Comparison of ENCODE assay signal across 37 cellular contexts in genomic region chr12:52600941-52601481, GRCh38. TPM values are rescaled to one million over a fixed set of nuclear protein-coding genes. Genes with fewer than 3 reads are reported as not detected.
DNase-seq lines count a peak whose midpoint lies in the region; ATAC-seq, FAIRE-seq and TF ChIP-seq lines count a peak whose summit lies in the region.
"Had no signal": no experiment of that assay in that cellular context is flagged by ENCODE, and none has a peak within 500 bp of the region (broad histone marks: within the 10 kb centered on the region; RNA-seq: fewer than 3 reads in every experiment).

Gene KRT72, minus strand, starts transcription at chr12:52601463. Its CDS starts 11 bp downstream, at chr12:52601452.

- H3K4me3 Mint-ChIP-seq in activated naive CD4-positive, alpha-beta T cell treated with anti-CD3 and anti-CD28 coated beads, Interleukin-2, amount 50 U/mL, for 24 hours: no peak within 1 kb of the TSS
- no peak within 1 kb of the TSS for H3K4me3 Mint-ChIP-seq in activated naive CD4-positive, alpha-beta T cell treated with anti-CD3 and anti-CD28 coated beads, Interleukin-2, amount 10 ng/mL, durations not matched to agents 7 days and 5 days
- no peak within 1 kb of the TSS for H3K4me3 Mint-ChIP-seq in astrocyte (ENCODE audit: unreplicated experiment)
- H3K4me3 Mint-ChIP-seq: effector memory CD8-positive, alpha-beta T cell; IgD-negative memory B cell had no signal

- ATAC-seq in upper lobe of right lung: no peak
- ATAC-seq in HG03097 (IDR thresholded peaks at IDR 0.05; ENCODE audit: low FRiP score, unreplicated experiment): no peak
- ATAC-seq: effector memory CD8-positive, alpha-beta T cell had no signal

- peak within 1 kb of the TSS; percentile 12 for H2BK15ac ChIP-seq in mesenchymal stem cell (ENCODE audit: low read depth, poor library complexity, severe bottlenecking)

- H3K4ac ChIP-seq in mesenchymal stem cell (ENCODE audit: low read depth in 1 of 2, low read length in 2 of 2): no peak within 1 kb of the TSS

- peaks cover 61% of the 10 kb centered on the region for H3K4me1 Mint-ChIP-seq in activated naive CD4-positive, alpha-beta T cell treated with anti-CD3 and anti-CD28 coated beads, Interleukin-2, amount 50 U/mL, for 24 hours
- H3K4me1 Mint-ChIP-seq in activated naive CD4-positive, alpha-beta T cell treated with anti-CD3 and anti-CD28 coated beads, Interleukin-2, amount 10 ng/mL, durations not matched to agents 7 days and 5 days: peaks cover 32% of the 10 kb centered on the region
- H3K4me1 Mint-ChIP-seq in astrocyte (ENCODE audit: low read depth, unreplicated experiment): peaks cover 5% of the 10 kb centered on the region

- TF ChIP-seq CTCF in astrocyte (IDR thresholded peaks at IDR 0.05; ENCODE audit: insufficient read depth, low read depth, low read length): no peak
- no peak for TF ChIP-seq CTCF in upper lobe of right lung (IDR thresholded peaks at IDR 0.05)

- no peak for FAIRE-seq in astrocyte (lab: Jason Lieb, UNC)
- FAIRE-seq: colon, GM19239, H54 had no signal

- H3K9me3 Mint-ChIP-seq in activated naive CD4-positive, alpha-beta T cell treated with anti-CD3 and anti-CD28 coated beads, Interleukin-2, amount 50 U/mL, for 24 hours: no peaks in the 10 kb centered on the region
- peaks cover 3% of the 10 kb centered on the region for H3K9me3 Mint-ChIP-seq in activated naive CD4-positive, alpha-beta T cell treated with anti-CD3 and anti-CD28 coated beads, Interleukin-2, amount 10 ng/mL, durations not matched to agents 7 days and 5 days
- peaks cover 11% of the 10 kb centered on the region for H3K9me3 Mint-ChIP-seq in astrocyte (ENCODE audit: unreplicated experiment)
- H3K9me3 Mint-ChIP-seq: effector memory CD8-positive, alpha-beta T cell had no signal

- no peak within 1 kb of the TSS for H2BK5ac ChIP-seq in mesenchymal stem cell (ENCODE audit: low read depth, low read length, poor library complexity, severe bottlenecking)

- CTCF ChIA-PET in activated naive CD4-positive, alpha-beta T cell treated with anti-CD3 and anti-CD28 coated beads, Interleukin-2, amount 10 ng/mL, durations not matched to agents 7 days and 5 days (lab: Charles Lee): no interaction called here

- H3K27me3 Mint-ChIP-seq in activated naive CD4-positive, alpha-beta T cell treated with anti-CD3 and anti-CD28 coated beads, Interleukin-2, amount 50 U/mL, for 24 hours: no peaks in the 10 kb centered on the region
- H3K27me3 Mint-ChIP-seq in activated naive CD4-positive, alpha-beta T cell treated with anti-CD3 and anti-CD28 coated beads, Interleukin-2, amount 10 ng/mL, durations not matched to agents 7 days and 5 days: peaks cover 34% of the 10 kb centered on the region
- peaks cover 45% of the 10 kb centered on the region for H3K27me3 Mint-ChIP-seq in astrocyte (ENCODE audit: low read depth, unreplicated experiment)

- H3K27ac ChIP-seq in astrocyte (ENCODE audit: low read depth, low read length): no peak within 1 kb of the TSS
- no peak within 1 kb of the TSS for H3K27ac ChIP-seq in mesenchymal stem cell (ENCODE audit: low read length, poor library complexity, severe bottlenecking)
- no peak within 1 kb of the TSS for H3K27ac ChIP-seq in upper lobe of right lung
- H3K27ac ChIP-seq: BLaER1, breast epithelium, esophagus squamous epithelium, heart right ventricle, PC-9, skin epidermis, stomach, transverse colon, WERI-Rb-1 had no signal

- H3K4me1 ChIP-seq in astrocyte (ENCODE audit: insufficient read depth, low read length) (no peaks in the 10 kb centered on the region), mesenchymal stem cell (ENCODE audit: control insufficient read depth, insufficient read depth, low read depth, low read length) (no peaks in the 10 kb centered on the region), upper lobe of right lung (no peaks in the 10 kb centered on the region)
- H3K4me1 ChIP-seq: BLaER1, breast epithelium, transverse colon had no signal

- no peak within 1 kb of the TSS for H4K8ac ChIP-seq in mesenchymal stem cell (ENCODE audit: low read length)

- intact Hi-C loops in upper lobe of right lung (cut with DNase I): no loop called here

- no peak for DNase-seq in activated naive CD4-positive, alpha-beta T cell treated with anti-CD3 and anti-CD28 coated beads, Interleukin-2, amount 10 ng/mL, durations not matched to agents 7 days and 5 days
- DNase-seq in astrocyte (ENCODE audit: low read depth): no peak
- no peak for DNase-seq in mesenchymal stem cell
- DNase-seq in upper lobe of right lung: peak; percentile 59
- DNase-seq in NCI-H446 treated with DMSO at 0.1 percent for 48 hours (lab: John Stamatoyannopoulos, UW): no peak
- DNase-seq in NCI-H69 (lab: John Stamatoyannopoulos, UW): no peak
- DNase-seq: ACHN; activated effector memory CD4-positive, alpha-beta T cell treated with Interleukin-2 at 50 U/mL for 16 hours; DMS79 treated with DMSO at 0.1 percent for 48 hours; effector memory CD8-positive, alpha-beta T cell; esophagus squamous epithelium; foreskin melanocyte; heart right ventricle; mammary epithelial cell; NCI-H1092; NCI-H1694 treated with DMSO at 0.1 percent for 48 hours; NCI-H2171 treated with DMSO at 0.1 percent for 48 hours; NCI-H524; NK-92 treated with Interleukin-12 subunit alpha and Interleukin-12 subunit beta, amount 100 ng/mL, for 24 hours; PC-9; SHP77 treated with DMSO at 0.1 percent for 48 hours; stomach; SW 1271; T1000; transverse colon; WERI-Rb-1 had no signal

- H3K9me3 ChIP-seq in astrocyte (ENCODE audit: insufficient read depth, low read depth, low read length) (no peaks in the 10 kb centered on the region), mesenchymal stem cell (ENCODE audit: control insufficient read depth, low read length) (no peaks in the 10 kb centered on the region), upper lobe of right lung (no peaks in the 10 kb centered on the region)
- H3K9me3 ChIP-seq: breast epithelium, esophagus squamous epithelium, heart right ventricle, stomach, transverse colon had no signal

- H4K20me1 ChIP-seq in astrocyte (ENCODE audit: insufficient read depth, low read length): no peaks in the 10 kb centered on the region
- H4K20me1 ChIP-seq: BLaER1 had no signal

- no peak within 1 kb of the TSS for H3K18ac ChIP-seq in mesenchymal stem cell (ENCODE audit: low read depth in 1 of 2, low read length in 2 of 2)

- H3K4me2 ChIP-seq in astrocyte (ENCODE audit: low read length) (no peak within 1 kb of the TSS), mesenchymal stem cell (ENCODE audit: low read length, poor library complexity, severe bottlenecking) (no peak within 1 kb of the TSS)
- H3K4me2 ChIP-seq: BLaER1, PC-9 had no signal

- no peak within 1 kb of the TSS for H2BK120ac ChIP-seq in mesenchymal stem cell (ENCODE audit: low read depth, low read length)

- H3K79me1 ChIP-seq in mesenchymal stem cell (replicated peaks; ENCODE audit: low read length, poor library complexity, severe bottlenecking): no peaks in the 10 kb centered on the region

- H3K36me3 ChIP-seq in astrocyte (ENCODE audit: insufficient read depth, low read length) (no peaks in the 10 kb centered on the region), mesenchymal stem cell (ENCODE audit: control insufficient read depth in 1 of 2, insufficient read depth in 2 of 2, low read depth in 1 of 2, low read length in 2 of 2) (no peaks in the 10 kb centered on the region), upper lobe of right lung (no peaks in the 10 kb centered on the region)
- H3K36me3 ChIP-seq: BLaER1, breast epithelium, esophagus squamous epithelium, heart right ventricle, stomach, transverse colon, WERI-Rb-1 had no signal

- H3K9ac ChIP-seq in astrocyte (ENCODE audit: low read length) (no peak within 1 kb of the TSS), mesenchymal stem cell (ENCODE audit: low read length) (no peak within 1 kb of the TSS)
- H3K9ac ChIP-seq: BLaER1 had no signal

- H2BK12ac ChIP-seq in mesenchymal stem cell (ENCODE audit: low read length in 2 of 2): no peak within 1 kb of the TSS

- H3K14ac ChIP-seq in mesenchymal stem cell (ENCODE audit: low read length in 2 of 2): no peak within 1 kb of the TSS

- H3K23ac ChIP-seq in mesenchymal stem cell (ENCODE audit: low read length in 2 of 2): no peak within 1 kb of the TSS

- H3K27me3 ChIP-seq in astrocyte (ENCODE audit: insufficient read depth, low read length) (peaks cover 61% of the 10 kb centered on the region), mesenchymal stem cell (ENCODE audit: control insufficient read depth in 1 of 2, insufficient read depth in 1 of 2, low read length in 2 of 2) (peaks cover 24 to 68% of the 10 kb centered on the region in 2 experiments), upper lobe of right lung (peaks cover 31% of the 10 kb centered on the region)
- H3K27me3 ChIP-seq: BLaER1 had no signal

- H2AK5ac ChIP-seq in mesenchymal stem cell (ENCODE audit: low read length, severe bottlenecking): no peak within 1 kb of the TSS

- H2AFZ ChIP-seq in astrocyte (ENCODE audit: low read depth, low read length) (peak within 1 kb of the TSS; percentile 26), mesenchymal stem cell (ENCODE audit: low read depth, low read length) (no peak within 1 kb of the TSS)
- H2AFZ ChIP-seq: PC-9 had no signal

- H3K36me3 Mint-ChIP-seq in activated naive CD4-positive, alpha-beta T cell treated with anti-CD3 and anti-CD28 coated beads, Interleukin-2, amount 50 U/mL, for 24 hours: peaks cover 5% of the 10 kb centered on the region
- no peaks in the 10 kb centered on the region for H3K36me3 Mint-ChIP-seq in activated naive CD4-positive, alpha-beta T cell treated with anti-CD3 and anti-CD28 coated beads, Interleukin-2, amount 10 ng/mL, durations not matched to agents 7 days and 5 days
- peaks cover 2% of the 10 kb centered on the region for H3K36me3 Mint-ChIP-seq in astrocyte (ENCODE audit: low read depth, unreplicated experiment)
- H3K36me3 Mint-ChIP-seq: IgD-negative memory B cell had no signal

- no peaks in the 10 kb centered on the region for H3K79me2 ChIP-seq in astrocyte (ENCODE audit: insufficient read depth, low read length)

- no peak within 1 kb of the TSS for H4K91ac ChIP-seq in mesenchymal stem cell (ENCODE audit: low read length)

- H3K27ac Mint-ChIP-seq in activated naive CD4-positive, alpha-beta T cell treated with anti-CD3 and anti-CD28 coated beads, Interleukin-2, amount 50 U/mL, for 24 hours: peak within 1 kb of the TSS; percentile 19
- H3K27ac Mint-ChIP-seq in activated naive CD4-positive, alpha-beta T cell treated with anti-CD3 and anti-CD28 coated beads, Interleukin-2, amount 10 ng/mL, durations not matched to agents 7 days and 5 days: no peak within 1 kb of the TSS
- no peak within 1 kb of the TSS for H3K27ac Mint-ChIP-seq in astrocyte (ENCODE audit: unreplicated experiment)
- H3K27ac Mint-ChIP-seq: effector memory CD8-positive, alpha-beta T cell; IgD-negative memory B cell had no signal

- H3K4me3 ChIP-seq in astrocyte (ENCODE audit: insufficient read depth, low read depth, low read length) (no peak within 1 kb of the TSS), mesenchymal stem cell (ENCODE audit: insufficient read depth in 1 of 2, low read depth in 1 of 2, low read length in 2 of 2) (no peak within 1 kb of the TSS), upper lobe of right lung (no peak within 1 kb of the TSS)
- H3K4me3 ChIP-seq: BLaER1, esophagus squamous epithelium, PC-9, skin epidermis, stomach, transverse colon had no signal

- 89% methylated on average over 48 of the region's 48 CpGs for WGBS in mesenchymal stem cell

RNA-seq across cellular contexts. Expression of gene KRT72, which starts in this region (rescaled TPM):
- total RNA-seq in astrocyte (not detected in 2 replicates), upper lobe of right lung (not detected)
- polyA plus RNA-seq in mesenchymal stem cell (2013, experiment 1 of 2): not detected
- polyA plus RNA-seq in mesenchymal stem cell (2013, experiment 2 of 2): 0.01 TPM
- total RNA-seq: breast epithelium, esophagus squamous epithelium, mammary epithelial cell, myocyte, osteoblast, PC-9, stomach, transverse colon had no signal
- polyA plus RNA-seq: heart right ventricle, IgD-negative memory B cell, mammary epithelial cell, stomach had no signal

Comparison
In these comparisons a context has a peak if more than half of its experiments do, and no peak if none do; other contexts are left out.
1. Peak in DNase-seq in upper lobe of right lung; RNA of the gene not detected or under 1 TPM.